Comparison of ENCODE assay signal across 8 cellular contexts in genomic region chrY:18445853-18446252, GRCh38.
DNase-seq lines count a peak whose midpoint lies in the region; ATAC-seq, FAIRE-seq and TF ChIP-seq lines count a peak whose summit lies in the region.
"Not testable (repeated sequence)": the region's sequence is repeated elsewhere in the genome, so short reads cannot be mapped to it uniquely, and the experiment has no call there.

No MANE protein-coding gene starts in this region.

- H3K4me1 Mint-ChIP-seq in T-helper 17 cell; activated naive CD8-positive, alpha-beta T cell treated with anti-CD3 and anti-CD28 coated beads, Interleukin-2, amount 50 U/mL, for 24 hours; stimulated activated effector memory CD8-positive, alpha-beta T cell treated with anti-CD3 and anti-CD28 coated beads, Interleukin-12 subunit alpha, Interleukin-12 subunit beta, amount 100 ng/mL, for 72 hours: not testable (repeated sequence)

- FAIRE-seq in GM12891 (lab: Jason Lieb, UNC), result peak; percentile 97

- TF ChIP-seq POLR2A in GM12891 (IDR thresholded peaks at IDR 0.05; ENCODE audit: low read depth, low read length), result not testable (repeated sequence)

- H3K27me3 Mint-ChIP-seq in T-helper 17 cell; activated naive CD8-positive, alpha-beta T cell treated with anti-CD3 and anti-CD28 coated beads, Interleukin-2, amount 50 U/mL, for 24 hours: not testable (repeated sequence)

- DNase-seq in GM12891 (ENCODE audit: insufficient read length, low spot score); T-helper 17 cell; activated naive CD8-positive, alpha-beta T cell treated with anti-CD3 and anti-CD28 coated beads, Interleukin-2, amount 50 U/mL, for 24 hours; stimulated activated effector memory CD8-positive, alpha-beta T cell treated with anti-CD3 and anti-CD28 coated beads, Interleukin-12 subunit alpha, Interleukin-12 subunit beta, amount 100 ng/mL, for 72 hours (ENCODE audit: low spot score in 2 of 2): not testable (repeated sequence)

- peak; percentile 94 for ATAC-seq in GM21367 (IDR thresholded peaks at IDR 0.05; ENCODE audit: unreplicated experiment)
- ATAC-seq in HG02588 (IDR thresholded peaks at IDR 0.05; ENCODE audit: unreplicated experiment), result peak; percentile 76
- peak; percentile 96 for ATAC-seq in HG02981 (IDR thresholded peaks at IDR 0.05; ENCODE audit: unreplicated experiment)
- peak; percentile 81 for ATAC-seq in HG03439 (IDR thresholded peaks at IDR 0.05; ENCODE audit: unreplicated experiment)
- peak; percentile 77 for ATAC-seq in T-helper 17 cell
- ATAC-seq in activated naive CD8-positive, alpha-beta T cell treated with anti-CD3 and anti-CD28 coated beads, Interleukin-2, amount 50 U/mL, for 24 hours, result peak; percentile 36
- ATAC-seq in stimulated activated effector memory CD8-positive, alpha-beta T cell treated with anti-CD3 and anti-CD28 coated beads, Interleukin-12 subunit alpha, Interleukin-12 subunit beta, amount 100 ng/mL, for 72 hours, result peak; percentile 58

- not testable (repeated sequence) for H3K9me3 ChIP-seq in T-helper 17 cell (ENCODE audit: control insufficient read depth, low read length, poor library complexity, severe bottlenecking)

- not testable (repeated sequence) for H3K27ac Mint-ChIP-seq in T-helper 17 cell; activated naive CD8-positive, alpha-beta T cell treated with anti-CD3 and anti-CD28 coated beads, Interleukin-2, amount 50 U/mL, for 24 hours; stimulated activated effector memory CD8-positive, alpha-beta T cell treated with anti-CD3 and anti-CD28 coated beads, Interleukin-12 subunit alpha, Interleukin-12 subunit beta, amount 100 ng/mL, for 72 hours

- H3K4me3 Mint-ChIP-seq in T-helper 17 cell; activated naive CD8-positive, alpha-beta T cell treated with anti-CD3 and anti-CD28 coated beads, Interleukin-2, amount 50 U/mL, for 24 hours; stimulated activated effector memory CD8-positive, alpha-beta T cell treated with anti-CD3 and anti-CD28 coated beads, Interleukin-12 subunit alpha, Interleukin-12 subunit beta, amount 100 ng/mL, for 72 hours: not testable (repeated sequence)

- H3K9me3 Mint-ChIP-seq in activated naive CD8-positive, alpha-beta T cell treated with anti-CD3 and anti-CD28 coated beads, Interleukin-2, amount 50 U/mL, for 24 hours; stimulated activated effector memory CD8-positive, alpha-beta T cell treated with anti-CD3 and anti-CD28 coated beads, Interleukin-12 subunit alpha, Interleukin-12 subunit beta, amount 100 ng/mL, for 72 hours: not testable (repeated sequence)

- not testable (repeated sequence) for H3K36me3 Mint-ChIP-seq in T-helper 17 cell (ENCODE audit: low read depth); activated naive CD8-positive, alpha-beta T cell treated with anti-CD3 and anti-CD28 coated beads, Interleukin-2, amount 50 U/mL, for 24 hours (ENCODE audit: low read depth); stimulated activated effector memory CD8-positive, alpha-beta T cell treated with anti-CD3 and anti-CD28 coated beads, Interleukin-12 subunit alpha, Interleukin-12 subunit beta, amount 100 ng/mL, for 72 hours

Comparison
In these comparisons a context has a peak if more than half of its experiments do, and no peak if none do; other contexts are left out.
1. ATAC-seq: peak in every context shown above with its lines; median percentile 96 in HG02981; 94 in GM21367; 81 in HG03439; 77 in T-helper 17 cell; 76 in HG02588; 58 in stimulated activated effector memory CD8-positive, alpha-beta T cell treated with anti-CD3 and anti-CD28 coated beads, Interleukin-12 subunit alpha, Interleukin-12 subunit beta, amount 100 ng/mL, for 72 hours; 36 in activated naive CD8-positive, alpha-beta T cell treated with anti-CD3 and anti-CD28 coated beads, Interleukin-2, amount 50 U/mL, for 24 hours.